In the genomic region with DNA sequence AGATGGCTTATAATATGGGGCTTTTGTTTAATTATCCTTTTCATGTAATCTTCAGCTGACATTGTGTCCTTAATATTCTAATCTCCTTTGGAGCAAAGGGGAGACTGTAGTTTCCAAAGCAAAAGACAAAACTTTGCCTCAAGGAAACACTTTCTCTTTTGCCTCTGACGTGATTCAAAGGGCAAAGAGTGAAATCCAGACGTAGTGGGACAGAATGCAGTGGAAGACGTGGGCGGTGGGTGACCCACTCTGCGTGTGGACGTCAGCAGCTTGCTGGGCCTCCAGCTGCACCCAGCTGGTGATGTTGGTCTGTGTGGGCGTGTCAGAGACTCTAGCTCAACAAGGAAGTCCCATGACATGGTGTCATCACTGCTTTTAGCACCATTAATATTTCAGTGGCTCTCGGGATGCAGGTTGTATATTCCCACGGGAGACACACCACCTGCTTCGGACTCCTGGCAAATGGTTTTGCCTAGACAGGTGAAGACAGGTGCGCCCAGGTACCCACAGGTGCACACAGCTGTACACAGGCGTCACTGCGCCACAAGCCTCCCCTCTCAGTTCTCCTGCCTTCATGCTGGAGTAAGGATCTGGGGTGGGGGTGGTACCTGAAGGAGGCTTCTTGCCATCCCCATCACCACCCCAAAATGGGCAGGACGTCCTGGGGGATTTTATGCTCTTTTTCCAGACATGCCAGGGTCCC, we compare ENCODE assay signal across 9 cellular contexts.
A peak's percentile ranks its signal among the peaks of the same experiment; 100 is the strongest.
DNase-seq lines count a peak whose midpoint lies in the region; ATAC-seq and TF ChIP-seq lines count a peak whose summit lies in the region.
"Had no signal": no experiment of that assay in that cellular context is flagged by ENCODE, and none has a peak within 500 bp of the region (broad histone marks: within the 10 kb centered on the region; RNA-seq: fewer than 3 reads in every experiment).

No MANE protein-coding gene starts in this region.

- H3K27me3 Mint-ChIP-seq in brain: peaks cover 9% of the 10 kb centered on the region

- no peak overlapping the region for H2AFZ ChIP-seq in MM.1S (ENCODE audit: low read length)

- intact Hi-C loops in A673 (cut with micrococcal nuclease; ENCODE audit: unreplicated experiment) (loop anchor here (10.0 kb wide), 1 partner anchor 184 kb away; no protein-coding TSS in a partner anchor), left lung (cut with DNase I) (no loop called here)

- H3K4me1 Mint-ChIP-seq in brain: peaks cover 26% of the 10 kb centered on the region

- no peaks in the 10 kb centered on the region for H3K9me2 ChIP-seq in MM.1S (replicated peaks; ENCODE audit: insufficient read depth, low read length)

- no peaks in the 10 kb centered on the region for H3K79me2 ChIP-seq in MM.1S (ENCODE audit: low read length)

- H3K27ac Mint-ChIP-seq in brain: peak overlapping the region in 3 of 5 experiments; percentile 53 to 90 (median 83)

- peak; percentile 47 for ATAC-seq in left lung
- ATAC-seq in GM19324 (IDR thresholded peaks at IDR 0.05; ENCODE audit: low FRiP score, unreplicated experiment): no peak
- ATAC-seq in omental fat pad (ENCODE audit: low FRiP score): no peak

- TF ChIP-seq CTCF in A673 (conservative IDR thresholded peaks at IDR 0.05; ENCODE audit: low read depth, low read length): no peak
- TF ChIP-seq CTCF in HEK293 (tag by site-specific recombination; IDR thresholded peaks at IDR 0.05): no peak
- no peak for TF ChIP-seq CTCF in brain (conservative IDR thresholded peaks at IDR 0.05)
- TF ChIP-seq CTCF in left lung (IDR thresholded peaks at IDR 0.05): no peak
- TF ChIP-seq CTCF in omental fat pad (IDR thresholded peaks at IDR 0.05): no peak
- no peak for TF ChIP-seq CTCF in MM.1S (IDR thresholded peaks at IDR 0.05; ENCODE audit: low read length)

- peak overlapping the region in 1 of 5 experiments; percentile 1 for H3K4me3 Mint-ChIP-seq in brain

- H3K27me3 ChIP-seq in A673 (replicated peaks; ENCODE audit: insufficient read depth, low read depth, low read length, poor library complexity) (no peaks in the 10 kb centered on the region), left lung (no peaks in the 10 kb centered on the region), MM.1S (replicated peaks; ENCODE audit: insufficient read depth, low read length) (peaks cover 98% of the 10 kb centered on the region)
- H3K27me3 ChIP-seq: thyroid gland had no signal

- H3K4me3 ChIP-seq in A673 (ENCODE audit: low read depth, low read length, poor library complexity, severe bottlenecking) (no peak overlapping the region), HEK293 (ENCODE audit: low read depth, low read length) (no peak overlapping the region), left lung (no peak overlapping the region), MM.1S (ENCODE audit: low read length) (no peak overlapping the region)
- H3K4me3 ChIP-seq: thyroid gland had no signal

- H4K20me1 ChIP-seq in MM.1S (ENCODE audit: insufficient read depth, low read length): no peaks in the 10 kb centered on the region

- POLR2A ChIA-PET in A673 (lab: Charles Lee; ENCODE audit: low non-redundant PET) (interaction anchor here (0.5 to 0.7 kb wide), 2 partner anchors 16 to 115 kb away, joined by 3 to 5 read pairs; no protein-coding TSS in a partner anchor), HEK293 (lab: Yijun Ruan, JAX) (interaction anchor here (1.4 kb wide), 1 partner anchor 9 kb away, joined by 3 read pairs; no protein-coding TSS in a partner anchor)

- H3K4me1 ChIP-seq in A673 (ENCODE audit: insufficient read depth, low read length, poor library complexity, severe bottlenecking) (peaks cover 32% of the 10 kb centered on the region), HEK293 (ENCODE audit: control insufficient read depth, insufficient read depth, low read length) (no peaks in the 10 kb centered on the region), left lung (peaks cover 5% of the 10 kb centered on the region in 2 donors), MM.1S (ENCODE audit: low read length) (no peaks in the 10 kb centered on the region)
- H3K4me1 ChIP-seq: thyroid gland had no signal

- H3K9me3 ChIP-seq in A673 (ENCODE audit: low read depth, low read length, poor library complexity, severe bottlenecking): no peaks in the 10 kb centered on the region
- H3K9me3 ChIP-seq in HEK293 (ENCODE audit: control insufficient read depth, insufficient read depth, low read depth, low read length): no peaks in the 10 kb centered on the region
- no peaks in the 10 kb centered on the region for H3K9me3 ChIP-seq in left lung
- H3K9me3 ChIP-seq in MM.1S (replicated peaks; ENCODE audit: insufficient read depth, low read length): no peaks in the 10 kb centered on the region
- H3K9me3 ChIP-seq: thyroid gland had no signal

- no peaks in the 10 kb centered on the region for H3K36me3 Mint-ChIP-seq in brain

- H3K36me3 ChIP-seq in A673 (ENCODE audit: insufficient read depth, low read length, poor library complexity, severe bottlenecking): no peaks in the 10 kb centered on the region
- H3K36me3 ChIP-seq in HEK293 (ENCODE audit: control insufficient read depth in 2 of 2, insufficient read depth in 1 of 2, low read length in 2 of 2): no peaks in the 10 kb centered on the region
- H3K36me3 ChIP-seq in left lung: no peaks in the 10 kb centered on the region
- no peaks in the 10 kb centered on the region for H3K36me3 ChIP-seq in MM.1S (replicated peaks; ENCODE audit: insufficient read depth, low read length)
- H3K36me3 ChIP-seq: thyroid gland had no signal

- no TSS peak for BruUV-seq in A673 (replicated peaks; lab: Mats Ljungman, UMichigan)

- peak; percentile 89 for DNase-seq in A673 (ENCODE audit: low spot score)
- peak; percentile 57 to 74 for DNase-seq in left lung
- DNase-seq in OCI-M2 (lab: John Stamatoyannopoulos, UW; ENCODE audit: unreplicated experiment): no peak
- DNase-seq in omental fat pad (ENCODE audit: low spot score): no peak
- no peak for DNase-seq in MM.1S
- DNase-seq: thyroid gland had no signal

- no peak overlapping the region for H3K4me2 ChIP-seq in MM.1S (ENCODE audit: low read depth, low read length)

- H3F3A ChIP-seq in MM.1S (ENCODE audit: insufficient read depth, low read length): no peaks in the 10 kb centered on the region

- CTCF ChIA-PET in A673 (lab: Charles Lee) (interaction anchor here (0.5 kb wide), 1 partner anchor 161 kb away, joined by 4 read pairs; no protein-coding TSS in a partner anchor), HEK293 (lab: Yijun Ruan, JAX) (interaction anchor here (0.6 to 1.2 kb wide), 3 partner anchors 22 to 77 kb away, joined by 3 to 4 read pairs (median 3); no protein-coding TSS in a partner anchor)

- H3K9me3 Mint-ChIP-seq in brain: no peaks in the 10 kb centered on the region

- H3K27ac ChIP-seq in A673 (ENCODE audit: low read depth, low read length, poor library complexity, severe bottlenecking): peak overlapping the region; percentile 80
- no peak overlapping the region for H3K27ac ChIP-seq in HEK293 (ENCODE audit: extremely low read depth, low read depth, low read length)
- peak overlapping the region; percentile 33 to 65 for H3K27ac ChIP-seq in left lung
- H3K27ac ChIP-seq in MM.1S (ENCODE audit: low read length): no peak overlapping the region
- H3K27ac ChIP-seq: thyroid gland had no signal

- no peak overlapping the region for H3K9ac ChIP-seq in MM.1S (ENCODE audit: low read length)

TF ChIP-seq in HEK293, 187 proteins besides CTCF, POLR2A, EP300 and RAD21 (continues in another document):
- 0 out of 2 replicates have a peak, but pooled peaks have one; percentile 14 for TF ChIP-seq KLF9 (tag by site-specific recombination; IDR thresholded peaks at IDR 0.05; ENCODE audit: low read depth)
- TF ChIP-seq ZFP41 (tag by site-specific recombination; IDR thresholded peaks at IDR 0.05; ENCODE audit: borderline replicate concordance): no peak
- no peak for TF ChIP-seq ZNF223 (tag by site-specific recombination; IDR thresholded peaks at IDR 0.05)
- no peak for TF ChIP-seq ZNF837 (tag by site-specific recombination; IDR thresholded peaks at IDR 0.05)
- TF ChIP-seq ZFHX2 (tag by site-specific recombination; conservative IDR thresholded peaks at IDR 0.05): peak; percentile 95
- no peak for TF ChIP-seq KLF17 (tag by site-specific recombination; IDR thresholded peaks at IDR 0.05)
- no peak for TF ChIP-seq ZNF23 (tag by site-specific recombination; IDR thresholded peaks at IDR 0.05; ENCODE audit: borderline replicate concordance)
- no peak for TF ChIP-seq PRDM4 (tag by site-specific recombination; IDR thresholded peaks at IDR 0.05)
- TF ChIP-seq ZEB2 (tag by site-specific recombination; IDR thresholded peaks at IDR 0.05): peak; percentile 90

Comparison
In these comparisons a context has a peak if more than half of its experiments do, and no peak if none do; other contexts are left out.
1. DNase-seq: peak in A673 (single experiment) and left lung (2 of 2); none in OCI-M2 (single experiment), omental fat pad (single experiment) and MM.1S (single experiment).
2. H3K27ac ChIP-seq: peak in A673 (single experiment) and left lung (2 of 2); none in HEK293 (single experiment) and MM.1S (single experiment).